ENCODE assay signal across 27 cellular contexts in genomic region chr1:239647964-239648632, GRCh38.
"Had no signal": no experiment of that assay in that cellular context is flagged by ENCODE, and none has a peak within 500 bp of the region (broad histone marks: within the 10 kb centered on the region; RNA-seq: fewer than 3 reads in every experiment).

No MANE protein-coding gene starts in this region.

- FAIRE-seq: endothelial cell of umbilical vein had no signal

- H3K4me1 Mint-ChIP-seq: naive B cell had no signal

- DNase-seq: activated CD4-positive, alpha-beta T cell treated with anti-CD3 and anti-CD28 coated beads for 1 hour; activated CD4-positive, alpha-beta T cell treated with anti-CD3 and anti-CD28 coated beads, Interleukin-2, amount 50 U/mL, for 4 hours; activated effector memory CD4-positive, alpha-beta T cell treated with anti-CD3 and anti-CD28 coated beads, Interleukin-2, amount 50 U/mL, for 16 hours; activated naive CD4-positive, alpha-beta T cell treated with anti-CD3 and anti-CD28 coated beads for 36 hours; amygdala; central memory CD4-positive, alpha-beta T cell; islet precursor cell; left ventricle myocardium superior; naive B cell; ovary; stimulated activated CD4-positive, alpha-beta T cell treated with anti-CD3 and anti-CD28 coated beads, Interleukin-12 subunit alpha, Interleukin-12 subunit beta, amount 100 ng/mL, for 4 hours; stimulated activated CD4-positive, alpha-beta T cell treated with anti-CD3 and anti-CD28 coated beads, Interleukin-4, amount 100 ng/mL, for 1 hour; substantia nigra; SW 1271; T1000; thyroid gland; upper lobe of left lung; WERI-Rb-1 had no signal

- H2AFZ ChIP-seq: hepatocyte had no signal

- ATAC-seq: gastroesophageal sphincter, left ventricle myocardium superior, sciatic nerve had no signal

- H3K4me2 ChIP-seq: hepatocyte had no signal

- H3K4me3 Mint-ChIP-seq: activated naive CD4-positive, alpha-beta T cell treated with anti-CD3 and anti-CD28 coated beads for 36 hours; naive B cell; stimulated activated naive CD8-positive, alpha-beta T cell treated with anti-CD3 and anti-CD28 coated beads, Interleukin-15, Interleukin-2, amounts not matched to agents 100 ng/mL and 50 ng/mL, for 24 hours; T-helper 1 cell treated with Interleukin-12 subunit alpha and Interleukin-12 subunit beta and Interleukin-4 antibody, amounts not matched to agents 30 μg/mL and 1 μg/mL, for 36 hours had no signal

- H3K9me3 Mint-ChIP-seq: stimulated activated naive CD8-positive, alpha-beta T cell treated with anti-CD3 and anti-CD28 coated beads, Interleukin-15, Interleukin-2, amounts not matched to agents 100 ng/mL and 50 ng/mL, for 24 hours; T-helper 1 cell treated with Interleukin-12 subunit alpha and Interleukin-12 subunit beta and Interleukin-4 antibody, amounts not matched to agents 30 μg/mL and 1 μg/mL, for 36 hours had no signal

- H3K9me3 ChIP-seq: ovary, thyroid gland, upper lobe of left lung, vagina had no signal

- H3K36me3 ChIP-seq: ovary, thyroid gland, upper lobe of left lung, vagina, WERI-Rb-1 had no signal

- H3K27ac ChIP-seq: gastroesophageal sphincter, hepatocyte, ovary, skin epidermis, thyroid gland, upper lobe of left lung, vagina, WERI-Rb-1 had no signal

- H3K27ac Mint-ChIP-seq: activated naive CD4-positive, alpha-beta T cell treated with anti-CD3 and anti-CD28 coated beads for 36 hours; naive B cell; progenitor cell of endocrine pancreas; stimulated activated naive CD8-positive, alpha-beta T cell treated with anti-CD3 and anti-CD28 coated beads, Interleukin-15, Interleukin-2, amounts not matched to agents 100 ng/mL and 50 ng/mL, for 24 hours; T-helper 1 cell treated with Interleukin-12 subunit alpha and Interleukin-12 subunit beta and Interleukin-4 antibody, amounts not matched to agents 30 μg/mL and 1 μg/mL, for 36 hours had no signal

- H3K27me3 ChIP-seq: gastroesophageal sphincter, hepatocyte, ovary, thyroid gland, upper lobe of left lung, vagina had no signal

- H3K4me3 ChIP-seq: gastroesophageal sphincter, hepatocyte, ovary, skin epidermis, thyroid gland, upper lobe of left lung, vagina had no signal

- H3K27me3 Mint-ChIP-seq: naive B cell; progenitor cell of endocrine pancreas; stimulated activated naive CD8-positive, alpha-beta T cell treated with anti-CD3 and anti-CD28 coated beads, Interleukin-15, Interleukin-2, amounts not matched to agents 100 ng/mL and 50 ng/mL, for 24 hours had no signal

- H3K4me1 ChIP-seq: thyroid gland, upper lobe of left lung, vagina had no signal

- H3K36me3 Mint-ChIP-seq: naive B cell had no signal
